1 cellular context compared by ENCODE assay signal in the genomic region with DNA sequence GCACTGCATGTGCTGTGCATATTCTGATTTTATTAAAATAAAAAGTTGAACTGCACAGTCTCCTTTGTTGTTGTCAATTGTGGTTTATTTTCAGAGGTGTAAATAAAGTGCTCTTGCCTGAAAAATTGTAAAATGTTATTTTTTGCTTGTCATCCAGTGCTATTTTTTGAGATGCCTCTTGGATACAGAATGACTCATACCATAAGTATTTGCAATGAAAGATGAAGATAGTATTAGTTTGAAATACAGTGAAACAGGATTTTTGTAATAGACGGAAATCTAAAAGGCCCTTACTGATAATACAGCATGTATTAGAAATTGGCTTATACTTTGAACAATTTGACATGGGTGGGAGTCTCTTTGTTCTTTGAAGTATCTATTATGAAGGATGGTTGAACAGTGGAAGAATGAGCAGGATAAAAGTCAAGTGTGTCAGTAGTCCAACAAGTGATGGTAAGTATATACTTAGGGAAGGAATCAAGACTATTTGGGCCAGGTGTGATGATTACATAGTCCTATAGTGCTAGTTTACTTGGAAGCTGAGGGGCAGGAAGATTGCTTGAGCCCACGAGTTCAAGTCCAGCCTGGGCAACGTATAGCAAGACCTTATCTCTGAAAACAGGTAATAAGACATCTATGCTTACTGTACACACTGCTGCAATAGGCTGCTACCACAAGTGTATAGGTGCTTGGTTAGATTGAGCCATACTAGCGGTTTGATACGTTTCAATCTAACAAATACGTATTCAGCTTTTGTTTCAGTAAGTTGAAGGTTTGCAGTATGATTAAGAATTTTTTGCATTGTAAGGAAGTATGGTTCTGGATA.
TF ChIP-seq lines count a peak whose summit lies in the region.

No MANE protein-coding gene starts in this region.

TF ChIP-seq in K562, 482 proteins besides CTCF, POLR2A, EP300 and RAD21 (continued from another document):
- peak in 1 of 2 experiments; percentile 55; a peak in 1 of 4 replicates for TF ChIP-seq BCLAF1 (IDR thresholded peaks at IDR 0.05; ENCODE audit: borderline replicate concordance in 1 of 2, control insufficient read depth in 1 of 2, low read depth in 2 of 2, low read length in 1 of 2)
- TF ChIP-seq, protein P1, sequence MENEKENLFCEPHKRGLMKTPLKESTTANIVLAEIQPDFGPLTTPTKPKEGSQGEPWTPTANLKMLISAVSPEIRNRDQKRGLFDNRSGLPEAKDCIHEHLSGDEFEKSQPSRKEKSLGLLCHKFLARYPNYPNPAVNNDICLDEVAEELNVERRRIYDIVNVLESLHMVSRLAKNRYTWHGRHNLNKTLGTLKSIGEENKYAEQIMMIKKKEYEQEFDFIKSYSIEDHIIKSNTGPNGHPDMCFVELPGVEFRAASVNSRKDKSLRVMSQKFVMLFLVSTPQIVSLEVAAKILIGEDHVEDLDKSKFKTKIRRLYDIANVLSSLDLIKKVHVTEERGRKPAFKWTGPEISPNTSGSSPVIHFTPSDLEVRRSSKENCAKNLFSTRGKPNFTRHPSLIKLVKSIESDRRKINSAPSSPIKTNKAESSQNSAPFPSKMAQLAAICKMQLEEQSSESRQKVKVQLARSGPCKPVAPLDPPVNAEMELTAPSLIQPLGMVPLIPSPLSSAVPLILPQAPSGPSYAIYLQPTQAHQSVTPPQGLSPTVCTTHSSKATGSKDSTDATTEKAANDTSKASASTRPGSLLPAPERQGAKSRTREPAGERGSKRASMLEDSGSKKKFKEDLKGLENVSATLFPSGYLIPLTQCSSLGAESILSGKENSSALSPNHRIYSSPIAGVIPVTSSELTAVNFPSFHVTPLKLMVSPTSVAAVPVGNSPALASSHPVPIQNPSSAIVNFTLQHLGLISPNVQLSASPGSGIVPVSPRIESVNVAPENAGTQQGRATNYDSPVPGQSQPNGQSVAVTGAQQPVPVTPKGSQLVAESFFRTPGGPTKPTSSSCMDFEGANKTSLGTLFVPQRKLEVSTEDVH (IDR thresholded peaks at IDR 0.05; ENCODE audit: low read depth, partially characterized antibody): peak; percentile 64
- TF ChIP-seq KHSRP (IDR thresholded peaks at IDR 0.05): peak; percentile 21; the same call in 1 of the 2 replicates
- peak; percentile 73; the same call in 1 of the 2 replicates for TF ChIP-seq PHTF2 (CRISPR knock-in tag; IDR thresholded peaks at IDR 0.05)
- TF ChIP-seq MED1 (CRISPR knock-in tag; IDR thresholded peaks at IDR 0.05; ENCODE audit: borderline replicate concordance): no peak
- TF ChIP-seq RBM22 (IDR thresholded peaks at IDR 0.05; ENCODE audit: low read depth, low read length, poor library complexity, severe bottlenecking): peak; percentile 61
- TF ChIP-seq, protein P2, sequence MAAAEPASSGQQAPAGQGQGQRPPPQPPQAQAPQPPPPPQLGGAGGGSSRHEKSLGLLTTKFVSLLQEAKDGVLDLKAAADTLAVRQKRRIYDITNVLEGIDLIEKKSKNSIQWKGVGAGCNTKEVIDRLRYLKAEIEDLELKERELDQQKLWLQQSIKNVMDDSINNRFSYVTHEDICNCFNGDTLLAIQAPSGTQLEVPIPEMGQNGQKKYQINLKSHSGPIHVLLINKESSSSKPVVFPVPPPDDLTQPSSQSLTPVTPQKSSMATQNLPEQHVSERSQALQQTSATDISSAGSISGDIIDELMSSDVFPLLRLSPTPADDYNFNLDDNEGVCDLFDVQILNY (CRISPR knock-in tag; IDR thresholded peaks at IDR 0.05): no peak
- TF ChIP-seq SIRT6 (IDR thresholded peaks at IDR 0.05; ENCODE audit: low read depth, low read length): peak; percentile 71
- TF ChIP-seq L3MBTL2 (IDR thresholded peaks at IDR 0.05): 0 out of 2 replicates have a peak, but pooled peaks have one; percentile 10
- 0 out of 2 replicates have a peak, but pooled peaks have one; percentile 33 for TF ChIP-seq HMG20B (CRISPR knock-in tag; IDR thresholded peaks at IDR 0.05)
- peak in 1 of 2 experiments; percentile 71; a peak in 2 of 4 replicates for TF ChIP-seq SIN3A (IDR thresholded peaks at IDR 0.05; ENCODE audit: borderline replicate concordance in 2 of 2, control insufficient read depth in 1 of 2, low read depth in 2 of 2, low read length in 2 of 2)
- TF ChIP-seq POLR2AphosphoS2 (IDR thresholded peaks at IDR 0.05; ENCODE audit: low read length): peak; percentile 83; the same call in 1 of the 2 replicates
- 0 out of 2 replicates have a peak, but pooled peaks have one; percentile 41 for TF ChIP-seq ZNF77 (CRISPR knock-in tag; IDR thresholded peaks at IDR 0.05)
- TF ChIP-seq CREB1 (IDR thresholded peaks at IDR 0.05): 0 out of 2 replicates have a peak, but pooled peaks have one; percentile 18
- no peak for TF ChIP-seq CREB1 (CRISPR knock-in tag; IDR thresholded peaks at IDR 0.05)
- TF ChIP-seq, protein P3, sequence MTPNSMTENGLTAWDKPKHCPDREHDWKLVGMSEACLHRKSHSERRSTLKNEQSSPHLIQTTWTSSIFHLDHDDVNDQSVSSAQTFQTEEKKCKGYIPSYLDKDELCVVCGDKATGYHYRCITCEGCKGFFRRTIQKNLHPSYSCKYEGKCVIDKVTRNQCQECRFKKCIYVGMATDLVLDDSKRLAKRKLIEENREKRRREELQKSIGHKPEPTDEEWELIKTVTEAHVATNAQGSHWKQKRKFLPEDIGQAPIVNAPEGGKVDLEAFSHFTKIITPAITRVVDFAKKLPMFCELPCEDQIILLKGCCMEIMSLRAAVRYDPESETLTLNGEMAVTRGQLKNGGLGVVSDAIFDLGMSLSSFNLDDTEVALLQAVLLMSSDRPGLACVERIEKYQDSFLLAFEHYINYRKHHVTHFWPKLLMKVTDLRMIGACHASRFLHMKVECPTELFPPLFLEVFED (CRISPR knock-in tag; conservative IDR thresholded peaks at IDR 0.05): peak; percentile 88; the same call in 1 of the 2 replicates
- 0 out of 2 replicates have a peak, but pooled peaks have one; percentile 31 for TF ChIP-seq SMAD3 (CRISPR knock-in tag; conservative IDR thresholded peaks at IDR 0.05)
- TF ChIP-seq RNF219 (CRISPR knock-in tag; IDR thresholded peaks at IDR 0.05): 0 out of 2 replicates have a peak, but pooled peaks have one; percentile 30
- TF ChIP-seq, protein P4, sequence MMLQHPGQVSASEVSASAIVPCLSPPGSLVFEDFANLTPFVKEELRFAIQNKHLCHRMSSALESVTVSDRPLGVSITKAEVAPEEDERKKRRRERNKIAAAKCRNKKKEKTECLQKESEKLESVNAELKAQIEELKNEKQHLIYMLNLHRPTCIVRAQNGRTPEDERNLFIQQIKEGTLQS (IDR thresholded peaks at IDR 0.05): peak; percentile 78
- TF ChIP-seq, protein P4 (CRISPR knock-in tag; conservative IDR thresholded peaks at IDR 0.05): no peak
- no peak for TF ChIP-seq ZNF609 (CRISPR knock-in tag; IDR thresholded peaks at IDR 0.05; ENCODE audit: borderline replicate concordance)
- peak; percentile 57 for TF ChIP-seq POLR2AphosphoS5 (IDR thresholded peaks at IDR 0.05; ENCODE audit: control insufficient read depth, insufficient read depth, low read depth, low read length)
- peak; percentile 32; the same call in 1 of the 2 replicates for TF ChIP-seq POLR2G (IDR thresholded peaks at IDR 0.05; ENCODE audit: low read depth, low read length)
- TF ChIP-seq, protein P5, sequence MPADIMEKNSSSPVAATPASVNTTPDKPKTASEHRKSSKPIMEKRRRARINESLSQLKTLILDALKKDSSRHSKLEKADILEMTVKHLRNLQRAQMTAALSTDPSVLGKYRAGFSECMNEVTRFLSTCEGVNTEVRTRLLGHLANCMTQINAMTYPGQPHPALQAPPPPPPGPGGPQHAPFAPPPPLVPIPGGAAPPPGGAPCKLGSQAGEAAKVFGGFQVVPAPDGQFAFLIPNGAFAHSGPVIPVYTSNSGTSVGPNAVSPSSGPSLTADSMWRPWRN (IDR thresholded peaks at IDR 0.05; ENCODE audit: low read depth): 0 out of 2 replicates have a peak, but pooled peaks have one; percentile 17
- no peak for TF ChIP-seq BMI1 (IDR thresholded peaks at IDR 0.05; ENCODE audit: low read length)
- no peak; the same call in 1 of the 2 replicates for TF ChIP-seq PML (IDR thresholded peaks at IDR 0.05; ENCODE audit: low read length)
TF ChIP-seq in K562: peak in this region for 25.
